Comparison of ENCODE assay signal across 1 cellular context in genomic region chr5:139873033-139873794, GRCh38.
TF ChIP-seq lines count a peak whose summit lies in the region.

No MANE protein-coding gene starts in this region.

TF ChIP-seq in GM23338, 12 proteins besides CTCF, POLR2A, EP300 and RAD21 (continued from another document):
- no peak for TF ChIP-seq ZNF462 (CRISPR knock-in tag; IDR thresholded peaks at IDR 0.05)
